ENCODE assay signal across 12 cellular contexts in genomic region chr1:155326020-155326526, GRCh38. TPM values are rescaled to one million over a fixed set of nuclear protein-coding genes. Genes with fewer than 3 reads are reported as not detected.
DNase-seq lines count a peak whose midpoint lies in the region; ATAC-seq and TF ChIP-seq lines count a peak whose summit lies in the region.
"Had no signal": no experiment of that assay in that cellular context is flagged by ENCODE, and none has a peak within 500 bp of the region (broad histone marks: within the 10 kb centered on the region; RNA-seq: fewer than 3 reads in every experiment).

No MANE protein-coding gene starts in this region.

- CTCF ChIA-PET in activated CD4-positive, alpha-beta T cell treated with anti-CD3 and anti-CD28 coated beads for 36 hours (lab: Charles Lee) = interaction anchor here (1.0 kb wide), 1 partner anchor 75 kb away, joined by 3 read pairs; no protein-coding TSS in a partner anchor

- H3K27ac Mint-ChIP-seq in activated CD4-positive, alpha-beta T cell treated with anti-CD3 and anti-CD28 coated beads for 36 hours = no peak overlapping the region
- peak overlapping the region; percentile 63 for H3K27ac Mint-ChIP-seq in T-helper 17 cell
- peak overlapping the region; percentile 4 for H3K27ac Mint-ChIP-seq in stimulated activated memory B cell treated with anti-CD40 and anti-IgM and Interleukin-4, amounts not matched to agents 10 μg/mL and 1 μg/mL and 100 μg/mL, for 72 hours

- H3K36me3 Mint-ChIP-seq in activated CD4-positive, alpha-beta T cell treated with anti-CD3 and anti-CD28 coated beads for 36 hours (ENCODE audit: low read depth) = peaks cover 13% of the 10 kb centered on the region
- H3K36me3 Mint-ChIP-seq in T-helper 17 cell (ENCODE audit: low read depth) = peaks cover 2% of the 10 kb centered on the region
- peaks cover 13% of the 10 kb centered on the region for H3K36me3 Mint-ChIP-seq in stimulated activated memory B cell treated with anti-CD40 and anti-IgM and Interleukin-4, amounts not matched to agents 10 μg/mL and 1 μg/mL and 100 μg/mL, for 72 hours

- H3K27me3 ChIP-seq in esophagus squamous epithelium = no peaks in the 10 kb centered on the region

- peak; percentile 6 for DNase-seq in activated CD4-positive, alpha-beta T cell treated with anti-CD3 and anti-CD28 coated beads for 36 hours
- no peak for DNase-seq in activated CD4-positive, alpha-beta T cell treated with anti-CD3 and anti-CD28 coated beads for 4 hours
- DNase-seq in T-helper 17 cell (no peak), esophagus squamous epithelium (lab: John Stamatoyannopoulos, UW) (no peak), NCI-H2029 treated with DMSO at 0.1 percent for 48 hours (lab: John Stamatoyannopoulos, UW) (no peak), sciatic nerve (ENCODE audit: low spot score) (no peak), GOT3 (lab: John Stamatoyannopoulos, UW) (no peak)
- DNase-seq: activated CD8-positive, alpha-beta memory T cell treated with anti-CD3 and anti-CD28 coated beads for 24 hours; cerebellar nuclear complex; NCI-H2171 treated with DMSO at 0.1 percent for 48 hours; SIG-M5 had no signal

- TF ChIP-seq POLR2A in esophagus squamous epithelium (IDR thresholded peaks at IDR 0.05) = no peak

- H3K9me3 Mint-ChIP-seq in activated CD4-positive, alpha-beta T cell treated with anti-CD3 and anti-CD28 coated beads for 36 hours (ENCODE audit: low read depth) = no peaks in the 10 kb centered on the region
- no peaks in the 10 kb centered on the region for H3K9me3 Mint-ChIP-seq in stimulated activated memory B cell treated with anti-CD40 and anti-IgM and Interleukin-4, amounts not matched to agents 10 μg/mL and 1 μg/mL and 100 μg/mL, for 72 hours

- peaks cover 23% of the 10 kb centered on the region for H3K4me1 Mint-ChIP-seq in activated CD4-positive, alpha-beta T cell treated with anti-CD3 and anti-CD28 coated beads for 36 hours
- H3K4me1 Mint-ChIP-seq in T-helper 17 cell = peaks cover 20% of the 10 kb centered on the region
- peaks cover 28% of the 10 kb centered on the region for H3K4me1 Mint-ChIP-seq in stimulated activated memory B cell treated with anti-CD40 and anti-IgM and Interleukin-4, amounts not matched to agents 10 μg/mL and 1 μg/mL and 100 μg/mL, for 72 hours

- no peak overlapping the region for H3K4me3 ChIP-seq in esophagus squamous epithelium

- peaks cover 5 to 53% (median 23%) of the 10 kb centered on the region in 3 donors for H3K36me3 ChIP-seq in esophagus squamous epithelium

- no peaks in the 10 kb centered on the region for H3K27me3 Mint-ChIP-seq in activated CD4-positive, alpha-beta T cell treated with anti-CD3 and anti-CD28 coated beads for 36 hours
- no peaks in the 10 kb centered on the region for H3K27me3 Mint-ChIP-seq in T-helper 17 cell
- H3K27me3 Mint-ChIP-seq in stimulated activated memory B cell treated with anti-CD40 and anti-IgM and Interleukin-4, amounts not matched to agents 10 μg/mL and 1 μg/mL and 100 μg/mL, for 72 hours = no peaks in the 10 kb centered on the region

- intact Hi-C loops in activated CD4-positive, alpha-beta T cell treated with anti-CD3 and anti-CD28 coated beads for 36 hours (cut with DNase I, micrococcal nuclease) = loop anchor here in 1 of 2 experiments (10.0 kb wide), 1 partner anchor 269 kb away; no protein-coding TSS in a partner anchor
- intact Hi-C loops in esophagus squamous epithelium (cut with DNase I) = loop anchor here (5.0 kb wide), 1 partner anchor 74 kb away; no protein-coding TSS in a partner anchor
- intact Hi-C loops in sciatic nerve (cut with DNase I) = no loop called here

- POLR2A ChIA-PET in activated CD4-positive, alpha-beta T cell treated with anti-CD3 and anti-CD28 coated beads for 36 hours (lab: Charles Lee) = no interaction called here

- ATAC-seq in activated CD4-positive, alpha-beta T cell treated with anti-CD3 and anti-CD28 coated beads for 36 hours = no peak
- ATAC-seq in T-helper 17 cell (no peak), sciatic nerve (no peak)
- no peak for ATAC-seq in stimulated activated memory B cell treated with anti-CD40 and anti-IgM and Interleukin-4, amounts not matched to agents 10 μg/mL and 1 μg/mL and 100 μg/mL, for 72 hours

- no peaks in the 10 kb centered on the region for H3K9me3 ChIP-seq in T-helper 17 cell (ENCODE audit: control insufficient read depth, low read length, poor library complexity, severe bottlenecking)
- no peaks in the 10 kb centered on the region for H3K9me3 ChIP-seq in esophagus squamous epithelium

- H3K27ac ChIP-seq in esophagus squamous epithelium = peak overlapping the region in 3 of 4 donors; percentile 96 to 99 (median 98)

- H3K4me1 ChIP-seq in esophagus squamous epithelium = peaks cover 26 to 49% (median 27%) of the 10 kb centered on the region in 3 donors

- peak overlapping the region; percentile 76 for H3K4me3 Mint-ChIP-seq in activated CD4-positive, alpha-beta T cell treated with anti-CD3 and anti-CD28 coated beads for 36 hours
- H3K4me3 Mint-ChIP-seq in T-helper 17 cell = peak overlapping the region; percentile 79
- peak overlapping the region; percentile 21 for H3K4me3 Mint-ChIP-seq in stimulated activated memory B cell treated with anti-CD40 and anti-IgM and Interleukin-4, amounts not matched to agents 10 μg/mL and 1 μg/mL and 100 μg/mL, for 72 hours

- TF ChIP-seq CTCF in esophagus squamous epithelium (IDR thresholded peaks at IDR 0.05) = no peak

- WGBS in esophagus squamous epithelium, 2 donors = 77 to 80% methylated on average over 6 of the region's 6 CpGs

RNA-seq across cellular contexts. Expression of gene RUSC1, which starts 5.4 kb away (rescaled TPM):
- 10 to 100 TPM; 21.3 to 22.2 TPM for total RNA-seq in activated CD4-positive, alpha-beta T cell treated with anti-CD3 and anti-CD28 coated beads for 36 hours
- 10 to 100 TPM; 13.2 to 14.8 TPM for total RNA-seq in T-helper 17 cell
- 10 to 100 TPM; 35.8 to 52.0 (median 40.1) TPM for total RNA-seq in esophagus squamous epithelium
- 43.3 TPM for total RNA-seq in sciatic nerve

RNA-seq across cellular contexts. Expression of gene FDPS, which starts 17.4 kb away (rescaled TPM):
- 100 to 1,000 TPM; 255 to 354 TPM for total RNA-seq in activated CD4-positive, alpha-beta T cell treated with anti-CD3 and anti-CD28 coated beads for 36 hours
- total RNA-seq in T-helper 17 cell = 10 to 100 TPM; 63.0 TPM
- total RNA-seq in esophagus squamous epithelium = 100 to 1,000 TPM; 152 to 422 (median 192) TPM
- total RNA-seq in sciatic nerve = 160 TPM

RNA-seq across cellular contexts. Expression of gene PKLR, which starts 24.8 kb away (rescaled TPM):
- not detected for total RNA-seq in activated CD4-positive, alpha-beta T cell treated with anti-CD3 and anti-CD28 coated beads for 36 hours
- total RNA-seq in T-helper 17 cell = not detected
- under 1 TPM in 1 of 4 donors, not detected in 3; 0.18 TPM for total RNA-seq in esophagus squamous epithelium
- not detected for total RNA-seq in sciatic nerve

RNA-seq across cellular contexts. Expression of gene HCN3, which starts 48.8 kb away (rescaled TPM):
- 1 to 10 TPM; 1.9 to 2.3 TPM for total RNA-seq in activated CD4-positive, alpha-beta T cell treated with anti-CD3 and anti-CD28 coated beads for 36 hours
- total RNA-seq in T-helper 17 cell = 1 to 10 TPM; 1.3 to 1.5 TPM
- 1 to 10 TPM; 2.1 to 3.0 (median 2.5) TPM for total RNA-seq in esophagus squamous epithelium
- total RNA-seq in sciatic nerve = 8.0 TPM

RNA-seq across cellular contexts. Expression of gene CLK2, which starts 52.8 kb away (rescaled TPM):
- 10 to 100 TPM; 81.4 to 86.6 TPM for total RNA-seq in activated CD4-positive, alpha-beta T cell treated with anti-CD3 and anti-CD28 coated beads for 36 hours
- total RNA-seq in T-helper 17 cell (10 to 100 TPM; 54.8 to 57.8 TPM), esophagus squamous epithelium (10 to 100 TPM; 21.9 to 35.1 (median 25.6) TPM), sciatic nerve (57.8 TPM)

Comparison
In these comparisons a context has a peak if more than half of its experiments do, and no peak if none do; other contexts are left out.
1. H3K4me3 Mint-ChIP-seq: peak in every context shown above with its lines; median percentile 79 in T-helper 17 cell; 76 in activated CD4-positive, alpha-beta T cell treated with anti-CD3 and anti-CD28 coated beads for 36 hours; 21 in stimulated activated memory B cell treated with anti-CD40 and anti-IgM and Interleukin-4, amounts not matched to agents 10 μg/mL and 1 μg/mL and 100 μg/mL, for 72 hours.